In genomic region chr1:204404629-204405028, GRCh38 we compare ENCODE assay signal across 19 cellular contexts. TPM values are rescaled to one million over a fixed set of nuclear protein-coding genes. Genes with fewer than 3 reads are reported as not detected.
DNase-seq lines count a peak whose midpoint lies in the region; ATAC-seq and TF ChIP-seq lines count a peak whose summit lies in the region.
"Had no signal": no experiment of that assay in that cellular context is flagged by ENCODE, and none has a peak within 500 bp of the region (broad histone marks: within the 10 kb centered on the region; RNA-seq: fewer than 3 reads in every experiment).

No MANE protein-coding gene starts in this region.

- no peak for ATAC-seq in CD4-positive, CD25-positive, alpha-beta regulatory T cell (ENCODE audit: low read depth in 2 of 2)
- ATAC-seq in PC-3 (no peak), WTC11 (no peak)
- ATAC-seq: body of pancreas; left ventricle myocardium superior; stimulated activated naive B cell treated with anti-CD40 and anti-IgM and Interleukin-4, amounts not matched to agents 10 μg/mL and 1 μg/mL and 100 μg/mL, for 72 hours had no signal

- no peaks in the 10 kb centered on the region for H3F3A ChIP-seq in PC-3 (ENCODE audit: low read length, unreplicated experiment)

- POLR2A ChIA-PET in PC-3 (lab: Charles Lee; ENCODE audit: unreplicated experiment) (interaction anchor here (0.6 kb wide), 1 partner anchor 13 kb away, joined by 3 read pairs; no protein-coding TSS in a partner anchor), WTC11 (lab: Charles Lee) (no interaction called here)

- H3K27ac Mint-ChIP-seq in CD4-positive, CD25-positive, alpha-beta regulatory T cell = peak overlapping the region in 1 of 3 donors; percentile 29
- H3K27ac Mint-ChIP-seq in endodermal cell (no peak overlapping the region), WTC11 (no peak overlapping the region)
- H3K27ac Mint-ChIP-seq: activated naive CD8-positive, alpha-beta T cell treated with anti-CD3 and anti-CD28 coated beads, Interleukin-2, amount 10 ng/mL, durations not matched to agents 7 days and 5 days; stimulated activated naive B cell treated with anti-CD40 and anti-IgM and Interleukin-4, amounts not matched to agents 10 μg/mL and 1 μg/mL and 100 μg/mL, for 72 hours had no signal

- WGBS in endodermal cell (ENCODE audit: insufficient coverage in 1 of 2, insufficient read length in 1 of 2), 2 experiments = 98 to 100% methylated on average over 2 of the region's 2 CpGs
- WGBS in lower leg skin, 2 donors = 76 to 82% methylated on average over 2 of the region's 2 CpGs

- no TSS peak for BruUV-seq in PC-3 (replicated peaks; lab: Mats Ljungman, UMichigan)

- no peak for TF ChIP-seq POLR2A in lower leg skin (IDR thresholded peaks at IDR 0.05)

- H3K27me3 ChIP-seq in CD4-positive, CD25-positive, alpha-beta regulatory T cell (ENCODE audit: control insufficient read depth, insufficient read depth, low read length) = no peaks in the 10 kb centered on the region
- no peaks in the 10 kb centered on the region for H3K27me3 ChIP-seq in PC-3 (ENCODE audit: low read length)
- H3K27me3 ChIP-seq in endodermal cell (ENCODE audit: control insufficient read depth, insufficient read depth, low read length, poor library complexity, severe bottlenecking) = no peaks in the 10 kb centered on the region
- H3K27me3 ChIP-seq: body of pancreas had no signal

- no peaks in the 10 kb centered on the region for H3K9me3 ChIP-seq in CD4-positive, CD25-positive, alpha-beta regulatory T cell (ENCODE audit: control insufficient read depth in 2 of 2, low read length in 2 of 2)
- H3K9me3 ChIP-seq in PC-3 (ENCODE audit: low read length) = no peaks in the 10 kb centered on the region
- H3K9me3 ChIP-seq in endodermal cell (ENCODE audit: control insufficient read depth, low read length) = no peaks in the 10 kb centered on the region
- H3K9me3 ChIP-seq: body of pancreas, prostate gland had no signal

- no peaks in the 10 kb centered on the region for H3K9me3 Mint-ChIP-seq in CD4-positive, CD25-positive, alpha-beta regulatory T cell
- no peaks in the 10 kb centered on the region for H3K9me3 Mint-ChIP-seq in endodermal cell
- H3K9me3 Mint-ChIP-seq in WTC11 = no peaks in the 10 kb centered on the region
- H3K9me3 Mint-ChIP-seq: activated naive CD8-positive, alpha-beta T cell treated with anti-CD3 and anti-CD28 coated beads, Interleukin-2, amount 10 ng/mL, durations not matched to agents 7 days and 5 days; immature natural killer cell; stimulated activated naive B cell treated with anti-CD40 and anti-IgM and Interleukin-4, amounts not matched to agents 10 μg/mL and 1 μg/mL and 100 μg/mL, for 72 hours had no signal

- peak overlapping the region; percentile 100 for H3K4me3 ChIP-seq in CD4-positive, CD25-positive, alpha-beta regulatory T cell (ENCODE audit: low read depth, low read length)
- H3K4me3 ChIP-seq in PC-3 (ENCODE audit: low read length) (peak overlapping the region; percentile 80; the same call in 1 of the 2 replicates), endodermal cell (ENCODE audit: low read length) (peak overlapping the region; percentile 96), lower leg skin (ENCODE audit: low read depth, poor library complexity, severe bottlenecking) (no peak overlapping the region)
- H3K4me3 ChIP-seq: body of pancreas, prostate gland had no signal

- H4K20me1 ChIP-seq in PC-3 (ENCODE audit: low read length) = peaks cover 68% of the 10 kb centered on the region

- peak overlapping the region; percentile 85; the same call in 1 of the 2 replicates for H3K4me2 ChIP-seq in PC-3 (ENCODE audit: low read length)

- peaks cover 86% of the 10 kb centered on the region for H3K79me2 ChIP-seq in PC-3 (ENCODE audit: low read length)

- H3K36me3 ChIP-seq in CD4-positive, CD25-positive, alpha-beta regulatory T cell (ENCODE audit: control insufficient read depth, insufficient read depth, low read length) = peaks cover 72% of the 10 kb centered on the region
- H3K36me3 ChIP-seq in PC-3 (ENCODE audit: low read depth, low read length) = peaks cover 71% of the 10 kb centered on the region
- H3K36me3 ChIP-seq in endodermal cell (ENCODE audit: control insufficient read depth, insufficient read depth, low read length) = peaks cover 88% of the 10 kb centered on the region
- H3K36me3 ChIP-seq: prostate gland had no signal

- intact Hi-C loops in PC-3 (cut with micrococcal nuclease) = loop anchor here (5.0 kb wide), 1 partner anchor 87 kb away; no protein-coding TSS in a partner anchor
- intact Hi-C loops in lower leg skin (cut with DNase I; ENCODE audit: low total_unique reads) = no loop called here

- peak overlapping the region; percentile 71 for H3K27ac ChIP-seq in CD4-positive, CD25-positive, alpha-beta regulatory T cell (ENCODE audit: insufficient read depth, low read length, poor library complexity, severe bottlenecking)
- H3K27ac ChIP-seq in PC-3 (ENCODE audit: low read length) (no peak overlapping the region), endodermal cell (ENCODE audit: low read depth, low read length) (no peak overlapping the region)

- peaks cover 35% of the 10 kb centered on the region for H3K36me3 Mint-ChIP-seq in CD4-positive, CD25-positive, alpha-beta regulatory T cell
- H3K36me3 Mint-ChIP-seq in endodermal cell (ENCODE audit: low read depth) (peaks cover 43% of the 10 kb centered on the region), WTC11 (peaks cover 45% of the 10 kb centered on the region)

- CTCF ChIA-PET in PC-3 (lab: Charles Lee) = no interaction called here
- CTCF ChIA-PET in WTC11 (lab: Charles Lee) = no interaction called here

- H3K27me3 Mint-ChIP-seq in CD4-positive, CD25-positive, alpha-beta regulatory T cell = no peaks in the 10 kb centered on the region
- no peaks in the 10 kb centered on the region for H3K27me3 Mint-ChIP-seq in endodermal cell (ENCODE audit: insufficient read depth)
- H3K27me3 Mint-ChIP-seq in WTC11 (ENCODE audit: low read depth) = no peaks in the 10 kb centered on the region
- H3K27me3 Mint-ChIP-seq: activated naive CD8-positive, alpha-beta T cell treated with anti-CD3 and anti-CD28 coated beads, Interleukin-2, amount 10 ng/mL, durations not matched to agents 7 days and 5 days; stimulated activated naive B cell treated with anti-CD40 and anti-IgM and Interleukin-4, amounts not matched to agents 10 μg/mL and 1 μg/mL and 100 μg/mL, for 72 hours had no signal

- peak overlapping the region; percentile 28 to 99 (median 37) for H3K4me3 Mint-ChIP-seq in CD4-positive, CD25-positive, alpha-beta regulatory T cell
- H3K4me3 Mint-ChIP-seq in endodermal cell = no peak overlapping the region
- no peak overlapping the region for H3K4me3 Mint-ChIP-seq in WTC11
- H3K4me3 Mint-ChIP-seq: activated naive CD8-positive, alpha-beta T cell treated with anti-CD3 and anti-CD28 coated beads, Interleukin-2, amount 10 ng/mL, durations not matched to agents 7 days and 5 days; stimulated activated naive B cell treated with anti-CD40 and anti-IgM and Interleukin-4, amounts not matched to agents 10 μg/mL and 1 μg/mL and 100 μg/mL, for 72 hours had no signal

- H3K9ac ChIP-seq in PC-3 (ENCODE audit: low read length) (no peak overlapping the region), endodermal cell (ENCODE audit: extremely low read depth, low read length, poor library complexity, severe bottlenecking) (no peak overlapping the region)

- H3K4me1 Mint-ChIP-seq in CD4-positive, CD25-positive, alpha-beta regulatory T cell = peaks cover 28 to 49% (median 31%) of the 10 kb centered on the region in 4 donors
- H3K4me1 Mint-ChIP-seq in endodermal cell = peaks cover 4% of the 10 kb centered on the region
- H3K4me1 Mint-ChIP-seq in WTC11 = peaks cover 9% of the 10 kb centered on the region

- H2AFZ ChIP-seq in PC-3 (ENCODE audit: low read length) = no peak overlapping the region

- H3K4me1 ChIP-seq in CD4-positive, CD25-positive, alpha-beta regulatory T cell (ENCODE audit: control insufficient read depth, insufficient read depth, low read length, poor library complexity, severe bottlenecking) = peaks cover 37% of the 10 kb centered on the region
- H3K4me1 ChIP-seq in PC-3 (ENCODE audit: insufficient read depth, low read length) (peaks cover 24% of the 10 kb centered on the region), endodermal cell (ENCODE audit: control insufficient read depth, insufficient read depth, low read length) (no peaks in the 10 kb centered on the region)
- H3K4me1 ChIP-seq: prostate gland had no signal

- no peaks in the 10 kb centered on the region for H3K9me2 ChIP-seq in PC-3 (replicated peaks; ENCODE audit: low read length)

- no peak for TF ChIP-seq CTCF in PC-3 (conservative IDR thresholded peaks at IDR 0.05; ENCODE audit: low read depth, low read length)
- no peak for TF ChIP-seq CTCF in endodermal cell (conservative IDR thresholded peaks at IDR 0.05)
- TF ChIP-seq CTCF in lower leg skin (IDR thresholded peaks at IDR 0.05) = no peak
- no peak for TF ChIP-seq CTCF in WTC11 (IDR thresholded peaks at IDR 0.05)

- DNase-seq in NCI-H510A treated with DMSO at 0.1 percent for 48 hours (lab: John Stamatoyannopoulos, UW) (peak; percentile 14), NCI-H510A (lab: John Stamatoyannopoulos, UW) (no peak), PC-3 (no peak), endodermal cell (no peak), lower leg skin (ENCODE audit: low spot score in 2 of 2) (no peak), WTC11 (ENCODE audit: low spot score) (no peak)
- DNase-seq in CD4-positive, CD25-positive, alpha-beta regulatory T cell = no peak
- DNase-seq in stimulated activated CD4-positive, alpha-beta T cell treated with anti-CD3 and anti-CD28 coated beads, Interleukin-1b, Interleukin-23, amount 100 ng/mL, for 48 hours = no peak
- DNase-seq: activated CD8-positive, alpha-beta memory T cell treated with anti-CD3 and anti-CD28 coated beads, Interleukin-2, amount 50 U/mL, for 48 hours; activated naive CD8-positive, alpha-beta T cell treated with anti-CD3 and anti-CD28 coated beads, Interleukin-2, amount 10 ng/mL, durations not matched to agents 7 days and 5 days; body of pancreas; GDM1; immature natural killer cell; left ventricle myocardium superior; NCI-H1105 treated with DMSO at 0.1 percent for 48 hours; NCI-H2081; stimulated activated naive B cell treated with anti-CD40 and anti-IgM and Interleukin-4, amounts not matched to agents 10 μg/mL and 1 μg/mL and 100 μg/mL, for 72 hours; trophoblast cell had no signal

RNA-seq across cellular contexts. Expression of gene PPP1R15B, which starts 7.0 kb away (rescaled TPM):
- 239 TPM for total RNA-seq in CD4-positive, CD25-positive, alpha-beta regulatory T cell
- polyA plus RNA-seq in CD4-positive, CD25-positive, alpha-beta regulatory T cell = 10 to 100 TPM; 13.2 to 24.2 (median 21.1) TPM
- total RNA-seq in PC-3 (2014; rRNA removed) = 50.7 and 57.5 TPM in 2 replicates
- 10 to 100 TPM; 44.8 to 79.2 TPM for total RNA-seq in endodermal cell
- polyA plus RNA-seq in endodermal cell (2013, experiment 1 of 2) = 34.4 TPM
- 30.5 TPM for polyA plus RNA-seq in endodermal cell (2013, experiment 2 of 2)
- 10 to 100 TPM; 37.9 to 56.4 (median 49.5) TPM for total RNA-seq in lower leg skin
- total RNA-seq in WTC11 (2021) = 43.7 to 47.7 TPM (median 44.6 TPM) in 3 replicates

RNA-seq across cellular contexts. Expression of gene PLEKHA6, which starts 44.9 kb away (rescaled TPM):
- 0.17 TPM for total RNA-seq in CD4-positive, CD25-positive, alpha-beta regulatory T cell
- polyA plus RNA-seq in CD4-positive, CD25-positive, alpha-beta regulatory T cell = not detected
- total RNA-seq in PC-3 (2014; rRNA removed) = 53.8 and 64.3 TPM in 2 replicates
- total RNA-seq in endodermal cell = 10 to 100 TPM; 37.0 to 43.3 TPM
- 15.0 TPM for polyA plus RNA-seq in endodermal cell (2013, experiment 1 of 2)
- 14.0 TPM for polyA plus RNA-seq in endodermal cell (2013, experiment 2 of 2)
- total RNA-seq in lower leg skin = 10 to 100 TPM in 2 of 4 donors, 1 to 10 TPM in 2; 1.7 to 16.4 (median 11.1) TPM
- total RNA-seq in WTC11 (2021) = 9.2 to 11.6 TPM (median 11.0 TPM) in 3 replicates
- polyA plus RNA-seq: immature natural killer cell had no signal

Comparison
In these comparisons a context has a peak if more than half of its experiments do, and no peak if none do; other contexts are left out.
1. H3K4me3 Mint-ChIP-seq: peak in CD4-positive, CD25-positive, alpha-beta regulatory T cell (4 of 4); none in endodermal cell (single experiment) and WTC11 (single experiment).